1 cellular context compared by ENCODE assay signal in genomic region chr5:78984611-78985406, GRCh38.
A peak's percentile ranks its signal among the peaks of the same experiment; 100 is the strongest.
TF ChIP-seq lines count a peak whose summit lies in the region.

Gene ARSB, minus strand, starts transcription at chr5:78985310. Its CDS starts 62 bp downstream, at chr5:78985248.

TF ChIP-seq in GM12878, 131 proteins besides CTCF, POLR2A, EP300 and RAD21 (continued from another document and continues in another):
- TF ChIP-seq CHD1 (IDR thresholded peaks at IDR 0.05; ENCODE audit: low read depth, low read length) (peak; percentile 38; the same call in 1 of the 2 replicates), MEF2A (IDR thresholded peaks at IDR 0.05; ENCODE audit: insufficient read depth, low read depth, low read length) (no peak), MYB (IDR thresholded peaks at IDR 0.05; ENCODE audit: borderline replicate concordance, low read depth, low read length) (no peak), CBFB (IDR thresholded peaks at IDR 0.05; ENCODE audit: low read depth) (no peak), SREBF2 (IDR thresholded peaks at IDR 0.05; ENCODE audit: low read length) (no peak), BCL11A (IDR thresholded peaks at IDR 0.05; ENCODE audit: low read depth, low read length) (no peak), SMARCA5 (IDR thresholded peaks at IDR 0.05) (no peak), SMAD5 (IDR thresholded peaks at IDR 0.05; ENCODE audit: low read depth) (no peak), TCF3 (IDR thresholded peaks at IDR 0.05; ENCODE audit: borderline replicate concordance, insufficient read depth, low read depth, low read length) (peak; percentile 46; the same call in 1 of the 2 replicates), SKIL (IDR thresholded peaks at IDR 0.05; ENCODE audit: low read depth, poor library complexity, severe bottlenecking) (no peak), SMC3 (IDR thresholded peaks at IDR 0.05; ENCODE audit: borderline replicate concordance, low read length) (no peak), ZBTB33 (IDR thresholded peaks at IDR 0.05) (no peak), MLLT1 (IDR thresholded peaks at IDR 0.05) (no peak), BHLHE40 (IDR thresholded peaks at IDR 0.05; ENCODE audit: borderline replicate concordance in 1 of 2, low read depth in 2 of 2, low read length in 1 of 2) (no peak; a peak in 1 of 4 replicates), NFXL1 (IDR thresholded peaks at IDR 0.05; ENCODE audit: borderline replicate concordance) (peak; percentile 85; the same call in 1 of the 2 replicates), ZNF207 (IDR thresholded peaks at IDR 0.05; ENCODE audit: borderline replicate concordance) (no peak), JUND (IDR thresholded peaks at IDR 0.05; ENCODE audit: low read depth, low read length) (no peak), TAF1 (IDR thresholded peaks at IDR 0.05; ENCODE audit: borderline replicate concordance, low read depth, low read length) (0 out of 2 replicates have a peak, but pooled peaks have one; percentile 51), NRF1 (conservative IDR thresholded peaks at IDR 0.05; ENCODE audit: low read depth, low read length) (peak; percentile 66), FOXK2 (IDR thresholded peaks at IDR 0.05) (no peak), NR2F1 (conservative IDR thresholded peaks at IDR 0.05) (no peak; the same call in 1 of the 2 replicates), FOXM1 (IDR thresholded peaks at IDR 0.05; ENCODE audit: low read depth, low read length) (no peak), REST (IDR thresholded peaks at IDR 0.05; ENCODE audit: low read depth, low read length) (no peak), LARP7 (IDR thresholded peaks at IDR 0.05) (peak; percentile 96), NFIC (IDR thresholded peaks at IDR 0.05; ENCODE audit: low read depth, low read length) (no peak), SIX5 (IDR thresholded peaks at IDR 0.05; ENCODE audit: low read depth, low read length, severe bottlenecking) (no peak), STAT1 (conservative IDR thresholded peaks at IDR 0.05) (no peak), CUX1 (IDR thresholded peaks at IDR 0.05; ENCODE audit: insufficient replicate concordance, low read depth, low read length) (no peak), ELK1 (IDR thresholded peaks at IDR 0.05; ENCODE audit: low read depth, low read length) (no peak), POLR2AphosphoS5 (IDR thresholded peaks at IDR 0.05; ENCODE audit: low read length) (peak; percentile 69; the same call in 1 of the 2 replicates), SIN3A (IDR thresholded peaks at IDR 0.05; ENCODE audit: low read depth, low read length) (no peak; the same call in 1 of the 2 replicates), ZZZ3 (IDR thresholded peaks at IDR 0.05; ENCODE audit: control insufficient read depth, insufficient read length, low read depth) (no peak), SREBF1 (IDR thresholded peaks at IDR 0.05; ENCODE audit: low read length) (no peak), FOS (IDR thresholded peaks at IDR 0.05; ENCODE audit: borderline replicate concordance, extremely low read depth, insufficient read length) (no peak), SPI1 (IDR thresholded peaks at IDR 0.05; ENCODE audit: borderline replicate concordance, insufficient read depth, low read depth, low read length) (peak; percentile 93), ZBTB40 (IDR thresholded peaks at IDR 0.05; ENCODE audit: borderline replicate concordance) (no peak)
